ENCODE assay signal across 29 cellular contexts in the genomic region with DNA sequence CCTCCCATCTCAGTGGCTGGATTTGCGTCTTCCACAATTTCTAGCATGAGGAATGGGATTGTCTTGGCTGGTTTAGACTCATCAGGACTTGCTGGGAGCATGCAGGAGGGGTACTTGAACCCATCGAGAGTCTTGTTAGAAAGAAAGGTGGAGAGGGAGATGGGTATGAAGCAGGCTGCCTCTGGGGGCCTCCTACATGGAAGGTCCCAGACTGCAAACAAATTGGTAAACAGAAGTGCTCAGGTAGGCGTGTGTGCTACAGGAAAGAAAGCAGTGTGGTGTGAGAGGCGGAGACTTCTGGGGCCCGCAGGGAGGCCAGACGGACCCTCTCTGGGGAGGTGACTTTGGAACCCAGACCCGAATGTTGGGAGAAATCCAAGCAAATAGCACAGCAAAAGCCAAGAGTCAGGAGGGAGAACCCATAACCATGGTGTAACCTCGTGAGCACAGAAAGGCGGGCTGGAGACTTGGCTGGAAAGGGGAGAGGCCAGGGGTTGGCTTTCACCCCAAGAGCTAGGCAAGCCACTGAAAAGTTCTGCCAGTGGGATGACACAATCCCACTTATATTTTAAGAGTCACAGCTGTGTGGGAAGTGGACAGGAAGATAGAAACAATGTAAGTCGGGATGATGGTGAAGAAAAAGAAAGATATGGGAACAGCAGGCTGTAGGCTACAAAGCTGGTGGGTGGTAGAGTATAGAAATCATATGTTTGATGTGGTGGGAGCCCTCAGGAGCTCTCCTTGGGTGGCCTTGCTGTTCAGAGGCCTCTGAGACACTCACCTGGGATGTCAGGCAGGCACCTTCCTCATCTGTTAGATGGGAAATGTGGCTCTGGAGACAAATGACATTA.
DNase-seq lines count a peak whose midpoint lies in the region; ATAC-seq and TF ChIP-seq lines count a peak whose summit lies in the region.
"Had no signal": no experiment of that assay in that cellular context is flagged by ENCODE, and none has a peak within 500 bp of the region (broad histone marks: within the 10 kb centered on the region; RNA-seq: fewer than 3 reads in every experiment).

No MANE protein-coding gene starts in this region.

- no peak overlapping the region for H2AK5ac ChIP-seq in H9 (ENCODE audit: insufficient read length, low read length)

- H3K79me1 ChIP-seq in H9 (ENCODE audit: insufficient read depth, low read depth, low read length, poor library complexity, severe bottlenecking), result no peaks in the 10 kb centered on the region

- H2BK20ac ChIP-seq in H9 (ENCODE audit: low read depth, low read length, poor library complexity, severe bottlenecking), result no peak overlapping the region

- no peaks in the 10 kb centered on the region for H3K36me3 ChIP-seq in left lung
- H3K36me3 ChIP-seq in spleen, result no peaks in the 10 kb centered on the region
- H3K36me3 ChIP-seq: adrenal gland, BLaER1, brain microvascular endothelial cell, heart right ventricle, prostate gland, upper lobe of left lung had no signal

- ATAC-seq in left lung, result peak; percentile 25
- ATAC-seq: left lobe of liver, mucosa of descending colon, Panc1 had no signal

- H3K27me3 ChIP-seq in H9 (ENCODE audit: insufficient read depth, low read length), result no peaks in the 10 kb centered on the region
- H3K27me3 ChIP-seq in left lung, result peaks cover 0 to 57% of the 10 kb centered on the region in 2 donors
- peaks cover 0 to 86% (median 18%) of the 10 kb centered on the region in 7 donors for H3K27me3 ChIP-seq in spleen (replicated peaks in 1 of 7)
- H3K27me3 ChIP-seq: upper lobe of left lung had no signal

- no peak overlapping the region; a peak in 1 of 5 replicates for H3K4me3 Mint-ChIP-seq in H9

- H3K4me1 ChIP-seq in H9 (ENCODE audit: insufficient read depth, low read length) (no peaks in the 10 kb centered on the region), left lung (no peaks in the 10 kb centered on the region), spleen (no peaks in the 10 kb centered on the region)
- H3K4me1 ChIP-seq: adrenal gland, heart right ventricle, prostate gland had no signal

- H2BK5ac ChIP-seq in H9 (ENCODE audit: insufficient read length, low read length), result no peak overlapping the region

- no peak overlapping the region for H4K5ac ChIP-seq in H9 (ENCODE audit: insufficient read length, low read depth, low read length)

- H3K4me2 ChIP-seq in H9 (ENCODE audit: insufficient read depth, insufficient read length, low read length), result no peak overlapping the region
- H3K4me2 ChIP-seq: BLaER1, KMS-11 had no signal

- intact Hi-C loops in left lung (cut with DNase I) (no loop called here), spleen (cut with DNase I; ENCODE audit: low total_unique reads) (no loop called here)

- no peaks in the 10 kb centered on the region for H3K79me2 ChIP-seq in H9 (ENCODE audit: insufficient read depth, low read length)

- no peak overlapping the region for H2BK15ac ChIP-seq in H9 (ENCODE audit: low read depth, low read length)

- peak; percentile 22 for DNase-seq in H9
- peak; percentile 2 for DNase-seq in fibroblast of mammary gland (ENCODE audit: low read depth)
- no peak for DNase-seq in left lung
- peak; percentile 41 for DNase-seq in spleen
- no peak for DNase-seq in NCI-H2196 treated with DMSO at 0.1 percent for 48 hours (lab: John Stamatoyannopoulos, UW; ENCODE audit: unreplicated experiment)
- DNase-seq in kidney tubule cell (ENCODE audit: low spot score), result no peak
- DNase-seq in NCI-H146 treated with DMSO at 0.1 percent for 48 hours (lab: John Stamatoyannopoulos, UW; ENCODE audit: unreplicated experiment), result no peak
- no peak for DNase-seq in mesenteric fat pad (ENCODE audit: low spot score)
- DNase-seq: ACHN; activated CD4-positive, alpha-beta T cell treated with anti-CD3 and anti-CD28 coated beads for 4 hours; activated CD8-positive, alpha-beta memory T cell treated with anti-CD3 and anti-CD28 coated beads for 24 hours; activated gamma-delta T cell treated with Interleukin-2 at 50 U/mL for 16 hours; activated T-cell treated with anti-CD3 and anti-CD28 coated beads, Interleukin-2, amount 50 U/mL, for 1 hour; brain microvascular endothelial cell; heart right ventricle; NCI-H1436 treated with DMSO at 0.1 percent for 48 hours; NCI-H2171; NCI-H524 treated with DMSO at 0.1 percent for 48 hours; stimulated activated CD4-positive, alpha-beta T cell treated with anti-CD3 and anti-CD28 coated beads, Interleukin-1b, Interleukin-23, amount 100 ng/mL, for 48 hours; T-helper 2 cell; upper lobe of left lung had no signal

- no peak overlapping the region for H3K14ac ChIP-seq in H9 (ENCODE audit: insufficient read depth, low read length)

- no peak overlapping the region for H4K8ac ChIP-seq in H9 (replicated peaks; ENCODE audit: insufficient read length, low read depth, low read length)

- no peak overlapping the region for H3K4ac ChIP-seq in H9 (ENCODE audit: low read depth, low read length)

- H2BK12ac ChIP-seq in H9 (ENCODE audit: insufficient read length, low read depth, low read length), result no peak overlapping the region

- H3K4me1 Mint-ChIP-seq in H9, result peaks cover 36 to 47% of the 10 kb centered on the region in 2 experiments

- no CpG with 5 or more reads among the region's 10 CpGs for WGBS in H9 (ENCODE audit: extremely low coverage, insufficient read length, low lambda C conversion rate)
- WGBS in spleen, 5 donors, result 50 to 59% (median 54%) methylated on average over 10 of the region's 10 CpGs

- H3K27ac ChIP-seq in H9 (ENCODE audit: insufficient read length, low read depth, low read length) (no peak overlapping the region), left lung (no peak overlapping the region), spleen (no peak overlapping the region)
- H3K27ac ChIP-seq: adrenal gland, BLaER1, brain microvascular endothelial cell, heart right ventricle, KMS-11, prostate gland, skin epidermis, upper lobe of left lung had no signal

- no peak overlapping the region for H2AFZ ChIP-seq in H9 (ENCODE audit: low read length)

- H3K36me3 Mint-ChIP-seq in H9 (ENCODE audit: insufficient read depth in 1 of 3, low read depth in 3 of 3), result no peaks in the 10 kb centered on the region

- H4K20me1 ChIP-seq in H9 (ENCODE audit: control insufficient read depth, insufficient read depth, insufficient read length), result no peaks in the 10 kb centered on the region

- H3K56ac ChIP-seq in H9 (ENCODE audit: insufficient read length, low read depth, low read length), result no peak overlapping the region

- no peak overlapping the region; a peak in 1 of 7 replicates for H3K27ac Mint-ChIP-seq in H9

- TF ChIP-seq POLR2A in spleen (IDR thresholded peaks at IDR 0.05), result no peak

- TF ChIP-seq CTCF in H9 (conservative IDR thresholded peaks at IDR 0.05) (no peak), fibroblast of mammary gland (conservative IDR thresholded peaks at IDR 0.05; ENCODE audit: control insufficient read depth, insufficient read depth, low read depth, low read length) (no peak), left lung (IDR thresholded peaks at IDR 0.05) (no peak), spleen (IDR thresholded peaks at IDR 0.05 in 8 of 11, conservative IDR thresholded peaks at IDR 0.05 in 3 of 11) (no peak)

- no peak overlapping the region for H2BK120ac ChIP-seq in H9 (ENCODE audit: low read depth, low read length, poor library complexity, severe bottlenecking)

- H3K23ac ChIP-seq in H9 (ENCODE audit: insufficient read length, low read depth, low read length), result no peak overlapping the region

- H3K9me3 ChIP-seq in H9 (ENCODE audit: control insufficient read depth, low read depth, low read length) (no peaks in the 10 kb centered on the region), left lung (no peaks in the 10 kb centered on the region), spleen (no peaks in the 10 kb centered on the region)
- H3K9me3 ChIP-seq: adrenal gland, BLaER1, heart right ventricle, mucosa of descending colon, prostate gland, upper lobe of left lung had no signal

- no peaks in the 10 kb centered on the region for H3K23me2 ChIP-seq in H9 (ENCODE audit: insufficient read length, low read depth, low read length, poor library complexity, severe bottlenecking)

- H3T11ph ChIP-seq in H9 (ENCODE audit: low read length), result no peak overlapping the region

- no peak overlapping the region for H3K9ac ChIP-seq in H9 (ENCODE audit: extremely low read depth, insufficient read length, low read length)
- H3K9ac ChIP-seq: BLaER1, KMS-11 had no signal

- H3K18ac ChIP-seq in H9 (ENCODE audit: insufficient read length, low read depth, low read length), result no peak overlapping the region

- H3K4me3 ChIP-seq in fibroblast of mammary gland (ENCODE audit: control insufficient read depth, low read depth, low read length) (no peak overlapping the region), left lung (no peak overlapping the region), spleen (no peak overlapping the region)
- H3K4me3 ChIP-seq: adrenal gland, BLaER1, heart right ventricle, mucosa of descending colon, prostate gland, skin epidermis, upper lobe of left lung had no signal

- H3K9me3 Mint-ChIP-seq in H9, result no peaks in the 10 kb centered on the region; a peak in 1 of 5 replicates

- H3K27me3 Mint-ChIP-seq in H9 (ENCODE audit: low read depth), result peaks cover 8% of the 10 kb centered on the region

- no peak overlapping the region for H4K91ac ChIP-seq in H9 (ENCODE audit: insufficient read length, low read depth, low read length)

Comparison
In these comparisons a context has a peak if more than half of its experiments do, and no peak if none do; other contexts are left out.
1. DNase-seq: peak in H9 (single experiment), fibroblast of mammary gland (single experiment) and spleen (single experiment); none in left lung (0 of 2), NCI-H2196 treated with DMSO at 0.1 percent for 48 hours (single experiment), kidney tubule cell (single experiment), NCI-H146 treated with DMSO at 0.1 percent for 48 hours (single experiment) and mesenteric fat pad (single experiment).